8 cellular contexts compared by ENCODE assay signal in the genomic region with DNA sequence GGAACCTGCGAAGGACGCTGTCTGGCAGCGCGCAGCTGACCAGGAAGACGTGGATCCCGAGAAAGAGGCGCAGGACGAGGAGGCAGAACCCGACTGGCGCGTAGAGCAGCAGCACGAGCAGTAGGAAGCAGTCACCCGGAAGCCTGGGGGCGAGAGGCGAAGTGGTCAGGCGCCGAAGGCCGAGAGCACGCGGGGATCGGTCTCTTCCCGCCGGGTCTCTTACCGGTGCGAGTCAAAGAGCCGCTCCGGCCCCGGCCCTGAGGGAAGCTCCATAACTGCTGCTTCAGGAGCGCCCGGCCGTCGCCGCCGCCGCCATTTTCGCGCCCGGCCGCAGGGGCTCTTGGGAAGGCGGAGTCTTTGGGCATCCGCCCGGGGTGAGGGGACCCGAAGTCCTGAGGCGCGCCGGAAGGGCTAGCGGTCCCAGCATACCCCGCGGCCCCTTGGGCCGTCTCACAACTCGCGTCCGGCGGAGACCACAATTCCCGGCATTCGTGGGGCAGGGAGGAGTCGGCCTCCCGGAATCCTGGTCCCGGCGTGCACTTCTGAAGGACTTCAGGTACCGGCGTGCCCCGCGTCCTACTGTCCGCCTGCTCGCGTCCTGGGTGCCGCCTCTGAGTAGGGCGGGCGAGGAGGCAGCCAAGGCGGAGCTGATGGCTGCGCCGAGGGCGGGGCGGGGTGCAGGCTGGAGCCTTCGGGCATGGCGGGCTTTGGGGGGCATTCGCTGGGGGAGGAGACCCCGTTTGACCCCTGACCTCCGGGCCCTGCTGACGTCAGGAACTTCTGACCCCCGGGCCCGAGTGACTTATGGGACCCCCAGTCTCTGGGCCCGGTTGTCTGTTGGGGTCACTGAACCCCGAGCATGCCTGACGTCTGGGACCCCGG. TPM values are rescaled to one million over a fixed set of nuclear protein-coding genes. Genes with fewer than 3 reads are reported as not detected.
DNase-seq lines count a peak whose midpoint lies in the region; ATAC-seq and TF ChIP-seq lines count a peak whose summit lies in the region.

A gene with protein sequence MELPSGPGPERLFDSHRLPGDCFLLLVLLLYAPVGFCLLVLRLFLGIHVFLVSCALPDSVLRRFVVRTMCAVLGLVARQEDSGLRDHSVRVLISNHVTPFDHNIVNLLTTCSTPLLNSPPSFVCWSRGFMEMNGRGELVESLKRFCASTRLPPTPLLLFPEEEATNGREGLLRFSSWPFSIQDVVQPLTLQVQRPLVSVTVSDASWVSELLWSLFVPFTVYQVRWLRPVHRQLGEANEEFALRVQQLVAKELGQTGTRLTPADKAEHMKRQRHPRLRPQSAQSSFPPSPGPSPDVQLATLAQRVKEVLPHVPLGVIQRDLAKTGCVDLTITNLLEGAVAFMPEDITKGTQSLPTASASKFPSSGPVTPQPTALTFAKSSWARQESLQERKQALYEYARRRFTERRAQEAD (minus strand): TSS at position 350 of the 882 bp plus-strand sequence. CDS start 77 bp downstream, at position 273.
A gene (plus strand): TSS at position 577 of the 882 bp plus-strand sequence. CDS start 74 bp downstream, at position 651.

- ATAC-seq in GM21447 (IDR thresholded peaks at IDR 0.05; ENCODE audit: unreplicated experiment): peak; percentile 73

- peak within 1 kb of the TSS; percentile 98 for H3K9ac ChIP-seq in OCI-LY3 (ENCODE audit: low read length)

- H3K27ac Mint-ChIP-seq in Calu3 (ENCODE audit: unreplicated experiment) (peak within 1 kb of the TSS; percentile 93), endothelial cell (ENCODE audit: unreplicated experiment) (peak within 1 kb of the TSS; percentile 96)

- TF ChIP-seq CTCF in Calu3 (IDR thresholded peaks at IDR 0.05; ENCODE audit: unreplicated experiment) (no peak), OCI-LY3 (IDR thresholded peaks at IDR 0.05; ENCODE audit: low read depth, low read length) (no peak), endothelial cell (IDR thresholded peaks at IDR 0.05; ENCODE audit: unreplicated experiment) (no peak)

- CTCF ChIA-PET in Calu3 (lab: Charles Lee): interaction anchor here (0.5 to 1.3 kb wide), 4 partner anchors 23 to 195 kb away, joined by 3 read pairs; no protein-coding TSS in a partner anchor

- DNase-seq in Calu3 (peak; percentile 98), HuH-7 (ENCODE audit: low spot score) (peak; percentile 98), endothelial cell (ENCODE audit: low spot score) (peak; percentile 96), midbrain (lab: John Stamatoyannopoulos, UW) (peak; percentile 99)
- peak; percentile 95 for DNase-seq in activated CD8-positive, alpha-beta memory T cell treated with anti-CD3 and anti-CD28 coated beads, Interleukin-2, amount 50 U/mL, for 48 hours
- peak; percentile 64 to 74 for DNase-seq in stimulated activated CD8-positive, alpha-beta memory T cell treated with anti-CD3 and anti-CD28 coated beads, Interleukin-2, amount 100 ng/mL, for 1 hour (ENCODE audit: low read depth in 2 of 2)

- no peaks in the 10 kb centered on the region for H3K27me3 ChIP-seq in OCI-LY3 (ENCODE audit: low read depth, low read length)

- H3K79me2 ChIP-seq in OCI-LY3 (ENCODE audit: low read length): peaks cover 48% of the 10 kb centered on the region

- H3K27me3 Mint-ChIP-seq in Calu3 (ENCODE audit: unreplicated experiment) (no peaks in the 10 kb centered on the region), endothelial cell (ENCODE audit: unreplicated experiment) (peaks cover 12% of the 10 kb centered on the region)

- H3K4me1 ChIP-seq in OCI-LY3 (ENCODE audit: low read length): peaks cover 44% of the 10 kb centered on the region

- H3K4me3 ChIP-seq in OCI-LY3 (ENCODE audit: low read length): peak within 1 kb of the TSS; percentile 99

- H2AFZ ChIP-seq in OCI-LY3 (ENCODE audit: low read depth, low read length): peak within 1 kb of the TSS; percentile 49; the same call in 1 of the 2 replicates

- peak within 1 kb of the TSS; percentile 100 for H3K4me2 ChIP-seq in OCI-LY3 (ENCODE audit: low read length)

- intact Hi-C loops in Calu3 (cut with micrococcal nuclease; ENCODE audit: unreplicated experiment): loop anchor here (2.0 to 10.0 kb wide), 2 partner anchors 23 to 195 kb away; a partner anchor contains a TSS

- BruUV-seq in Calu3 (replicated peaks; lab: Mats Ljungman, UMichigan): no TSS peak

- H3K36me3 Mint-ChIP-seq in Calu3 (ENCODE audit: insufficient read depth, unreplicated experiment) (peaks cover 46% of the 10 kb centered on the region), endothelial cell (ENCODE audit: low read depth, unreplicated experiment) (peaks cover 43% of the 10 kb centered on the region)

- H3K4me1 Mint-ChIP-seq in Calu3 (ENCODE audit: low read depth, unreplicated experiment) (peaks cover 28% of the 10 kb centered on the region), endothelial cell (ENCODE audit: unreplicated experiment) (peaks cover 26% of the 10 kb centered on the region)

- H3K9me3 ChIP-seq in OCI-LY3 (ENCODE audit: insufficient read depth, low read length): no peaks in the 10 kb centered on the region

- peaks cover 51% of the 10 kb centered on the region for H3K36me3 ChIP-seq in OCI-LY3 (replicated peaks; ENCODE audit: low read depth, low read length)

- H3K4me3 Mint-ChIP-seq in Calu3 (ENCODE audit: low read depth, unreplicated experiment) (peak within 1 kb of the TSS; percentile 95), endothelial cell (ENCODE audit: unreplicated experiment) (peak within 1 kb of the TSS; percentile 98)

- peak within 1 kb of the TSS; percentile 95 for H3K27ac ChIP-seq in OCI-LY3 (ENCODE audit: low read length)

- H3K9me3 Mint-ChIP-seq in Calu3 (ENCODE audit: low read depth, unreplicated experiment): no peaks in the 10 kb centered on the region
- H3K9me3 Mint-ChIP-seq in endothelial cell (ENCODE audit: unreplicated experiment): no peaks in the 10 kb centered on the region

- H4K20me1 ChIP-seq in OCI-LY3 (ENCODE audit: insufficient read depth, low read length): no peaks in the 10 kb centered on the region; the same call in 1 of the 2 replicates

RNA-seq across cellular contexts. Expression of the first gene that starts in this region (rescaled TPM):
- total RNA-seq in Calu3 (2022) (145 and 153 TPM in 2 replicates), endothelial cell (ENCODE audit: unreplicated experiment) (117 TPM)

RNA-seq across cellular contexts. Expression of the second gene that starts in this region (rescaled TPM):
- total RNA-seq in Calu3 (2022): 23.4 and 26.3 TPM in 2 replicates
- total RNA-seq in endothelial cell (ENCODE audit: unreplicated experiment): 44.3 TPM

Comparison
In these comparisons a context has a peak if more than half of its experiments do, and no peak if none do; other contexts are left out.
1. Peak in every context shown above with its lines: DNase-seq, ATAC-seq, H3K4me3 ChIP-seq and H3K27ac ChIP-seq.